Comparison of ENCODE assay signal across 11 cellular contexts in genomic region chr1:204419064-204419403, GRCh38. TPM values are rescaled to one million over a fixed set of nuclear protein-coding genes. Genes with fewer than 3 reads are reported as not detected.
A peak's percentile ranks its signal among the peaks of the same experiment; 100 is the strongest.
DNase-seq lines count a peak whose midpoint lies in the region; ATAC-seq and TF ChIP-seq lines count a peak whose summit lies in the region.
"Had no signal": no experiment of that assay in that cellular context is flagged by ENCODE, and none has a peak within 500 bp of the region (broad histone marks: within the 10 kb centered on the region; RNA-seq: fewer than 3 reads in every experiment).

No MANE protein-coding gene starts in this region.

- H3K4me3 ChIP-seq in Caco-2 (ENCODE audit: low read depth, low read length) = no peak overlapping the region
- no peak overlapping the region for H3K4me3 ChIP-seq in PC-3 (ENCODE audit: low read length)
- H3K4me3 ChIP-seq in fibroblast of lung (replicated peaks in 1 of 4; ENCODE audit: control extremely low read depth in 1 of 4, insufficient read depth in 1 of 4, low read depth in 3 of 4, low read length in 4 of 4) = no peak overlapping the region
- no peak overlapping the region for H3K4me3 ChIP-seq in rectal smooth muscle tissue (ENCODE audit: low read length)
- H3K4me3 ChIP-seq: tibial nerve had no signal

- no peaks in the 10 kb centered on the region for H3K27me3 Mint-ChIP-seq in Caco-2 (ENCODE audit: insufficient read depth, unreplicated experiment)

- peak overlapping the region; percentile 95 for H3K27ac ChIP-seq in PC-3 (ENCODE audit: low read length)
- peak overlapping the region; percentile 24 for H3K27ac ChIP-seq in fibroblast of lung (ENCODE audit: insufficient read depth, low read length)
- peak overlapping the region; percentile 52 for H3K27ac ChIP-seq in rectal smooth muscle tissue (ENCODE audit: low read depth, low read length)

- H3K4me2 ChIP-seq in PC-3 (ENCODE audit: low read length) = peak overlapping the region; percentile 86
- H3K4me2 ChIP-seq in fibroblast of lung (ENCODE audit: extremely low read depth, insufficient read depth, low read length) = peak overlapping the region; percentile 15

- no peaks in the 10 kb centered on the region; the same call in 1 of the 2 replicates for H3K36me3 ChIP-seq in Caco-2 (ENCODE audit: control insufficient read depth, insufficient read depth, low read length)
- peaks cover 6% of the 10 kb centered on the region for H3K36me3 ChIP-seq in PC-3 (ENCODE audit: low read depth, low read length)
- no peaks in the 10 kb centered on the region for H3K36me3 ChIP-seq in fibroblast of lung (ENCODE audit: control insufficient read depth, insufficient read depth, low read length)
- H3K36me3 ChIP-seq in rectal smooth muscle tissue (ENCODE audit: control insufficient read depth, insufficient read depth, low read length) = no peaks in the 10 kb centered on the region

- H3F3A ChIP-seq in PC-3 (ENCODE audit: low read length, unreplicated experiment) = peaks cover 14% of the 10 kb centered on the region

- H2AFZ ChIP-seq in PC-3 (ENCODE audit: low read length) = no peak overlapping the region
- H2AFZ ChIP-seq in fibroblast of lung (ENCODE audit: low read length) = no peak overlapping the region

- no peak overlapping the region for H3K4me3 Mint-ChIP-seq in Caco-2 (ENCODE audit: unreplicated experiment)

- H3K4me1 Mint-ChIP-seq in Caco-2 (ENCODE audit: low read depth, unreplicated experiment) = peaks cover 24% of the 10 kb centered on the region

- CTCF ChIA-PET in Caco-2 (lab: Charles Lee) = no interaction called here
- CTCF ChIA-PET in PC-3 (lab: Charles Lee) = no interaction called here

- H3K9ac ChIP-seq in PC-3 (ENCODE audit: low read length) (no peak overlapping the region), fibroblast of lung (ENCODE audit: insufficient read depth, low read length) (no peak overlapping the region), rectal smooth muscle tissue (ENCODE audit: low read length) (no peak overlapping the region)

- no peaks in the 10 kb centered on the region for H3K9me3 Mint-ChIP-seq in Caco-2 (ENCODE audit: unreplicated experiment)

- no peaks in the 10 kb centered on the region for H4K20me1 ChIP-seq in PC-3 (ENCODE audit: low read length)
- H4K20me1 ChIP-seq in fibroblast of lung (ENCODE audit: control insufficient read depth, extremely low read depth, insufficient read depth, low read length) = no peaks in the 10 kb centered on the region

- BruUV-seq in Caco-2 (replicated peaks; lab: Mats Ljungman, UMichigan) = no TSS peak
- BruUV-seq in PC-3 (replicated peaks; lab: Mats Ljungman, UMichigan) = no TSS peak

- H3K9me2 ChIP-seq in PC-3 (replicated peaks; ENCODE audit: low read length) = no peaks in the 10 kb centered on the region

- DNase-seq in Caco-2 (no peak), PC-3 (peak; percentile 79), fibroblast of lung (ENCODE audit: low read depth in 2 of 2) (peak in 1 of 2 donors; percentile 73), HT-29 (ENCODE audit: low spot score) (no peak)
- DNase-seq: activated CD4-positive, alpha-beta T cell treated with anti-CD3 and anti-CD28 coated beads, Interleukin-2, amount 50 U/mL, for 1 hour; NCI-H1092 treated with DMSO at 0.1 percent for 48 hours had no signal

- H3K4me1 ChIP-seq in Caco-2 = peaks cover 18% of the 10 kb centered on the region
- peaks cover 56% of the 10 kb centered on the region for H3K4me1 ChIP-seq in PC-3 (ENCODE audit: insufficient read depth, low read length)
- peaks cover 22% of the 10 kb centered on the region for H3K4me1 ChIP-seq in fibroblast of lung (ENCODE audit: control insufficient read depth, extremely low read depth, insufficient read depth, low read length)
- peaks cover 14% of the 10 kb centered on the region for H3K4me1 ChIP-seq in rectal smooth muscle tissue (ENCODE audit: control insufficient read depth, insufficient read depth, low read length)

- POLR2A ChIA-PET in Caco-2 (lab: Charles Lee) (no interaction called here), PC-3 (lab: Charles Lee; ENCODE audit: unreplicated experiment) (no interaction called here)

- no peaks in the 10 kb centered on the region for H3K27me3 ChIP-seq in Caco-2 (replicated peaks; ENCODE audit: control insufficient read depth, insufficient read depth, low read length)
- H3K27me3 ChIP-seq in PC-3 (ENCODE audit: low read length) = no peaks in the 10 kb centered on the region
- no peaks in the 10 kb centered on the region for H3K27me3 ChIP-seq in fibroblast of lung (ENCODE audit: control insufficient read depth, insufficient read depth, low read length)
- no peaks in the 10 kb centered on the region for H3K27me3 ChIP-seq in rectal smooth muscle tissue (ENCODE audit: control insufficient read depth, insufficient read depth, low read length)
- H3K27me3 ChIP-seq: tibial nerve had no signal

- TF ChIP-seq CTCF in Caco-2 (IDR thresholded peaks at IDR 0.05; ENCODE audit: insufficient read depth in 1 of 2, low read depth in 1 of 2, low read length in 1 of 2, severe bottlenecking in 1 of 2, unreplicated experiment in 1 of 2) = no peak
- no peak for TF ChIP-seq CTCF in PC-3 (conservative IDR thresholded peaks at IDR 0.05; ENCODE audit: low read depth, low read length)
- TF ChIP-seq CTCF in fibroblast of lung (conservative IDR thresholded peaks at IDR 0.05 in 1 of 2, IDR thresholded peaks at IDR 0.05 in 1 of 2; ENCODE audit: low read depth in 1 of 2, low read length in 2 of 2) = no peak

- H3K9me3 ChIP-seq in Caco-2 (no peaks in the 10 kb centered on the region), PC-3 (ENCODE audit: low read length) (no peaks in the 10 kb centered on the region), fibroblast of lung (ENCODE audit: control insufficient read depth, insufficient read depth, low read depth, low read length) (no peaks in the 10 kb centered on the region)
- H3K9me3 ChIP-seq: tibial nerve had no signal

- H3K36me3 Mint-ChIP-seq in Caco-2 (ENCODE audit: insufficient read depth, unreplicated experiment) = peaks cover 15% of the 10 kb centered on the region

- peak overlapping the region; percentile 1 for H3K27ac Mint-ChIP-seq in Caco-2 (ENCODE audit: unreplicated experiment)

- ATAC-seq in PC-3 (peak; percentile 1; the same call in 1 of the 2 replicates), HG03439 (IDR thresholded peaks at IDR 0.05; ENCODE audit: unreplicated experiment) (no peak), GM18502 (IDR thresholded peaks at IDR 0.05; ENCODE audit: poor library complexity, unreplicated experiment) (no peak), HG03095 (IDR thresholded peaks at IDR 0.05; ENCODE audit: unreplicated experiment) (no peak)

- H3K79me2 ChIP-seq in PC-3 (ENCODE audit: low read length) = peaks cover 7% of the 10 kb centered on the region
- no peaks in the 10 kb centered on the region for H3K79me2 ChIP-seq in fibroblast of lung (ENCODE audit: control insufficient read depth, insufficient read depth, low read length)

- intact Hi-C loops in Caco-2 (cut with micrococcal nuclease; ENCODE audit: unreplicated experiment) (no loop called here), PC-3 (cut with micrococcal nuclease) (no loop called here)

RNA-seq across cellular contexts. Expression of gene PPP1R15B, which starts 7.4 kb away (rescaled TPM):
- 46.3 and 48.4 TPM in 2 replicates for total RNA-seq in Caco-2 (2022)
- total RNA-seq in PC-3 (2014; rRNA removed) = 50.7 and 57.5 TPM in 2 replicates
- total RNA-seq in fibroblast of lung = 26.7 and 27.7 TPM in 2 replicates
- 22.4 and 26.3 TPM in 2 replicates for polyA plus RNA-seq in fibroblast of lung
- 12.7 and 13.6 TPM in 2 replicates for polyA plus RNA-seq in fibroblast of lung (2012)
- 20.3 and 26.8 TPM in 2 replicates for polyA minus RNA-seq in fibroblast of lung (ENCODE audit: low replicate concordance)
- 32.6 and 40.7 TPM in 2 replicates for total RNA-seq in HT-29 (2014; rRNA removed; shearing (Covaris generic))

RNA-seq across cellular contexts. Expression of gene PLEKHA6, which starts 59.3 kb away (rescaled TPM):
- total RNA-seq in Caco-2 (2022) (18.8 and 21.8 TPM in 2 replicates), PC-3 (2014; rRNA removed) (53.8 and 64.3 TPM in 2 replicates), fibroblast of lung (1.5 and 3.8 TPM in 2 replicates)
- polyA plus RNA-seq in fibroblast of lung = 1.6 and 4.3 TPM in 2 replicates
- polyA plus RNA-seq in fibroblast of lung (2012) = 2.8 and 6.7 TPM in 2 replicates
- 4.9 and 14.1 TPM in 2 replicates for polyA minus RNA-seq in fibroblast of lung (ENCODE audit: low replicate concordance)
- 76.7 and 88.6 TPM in 2 replicates for total RNA-seq in HT-29 (2014; rRNA removed; shearing (Covaris generic))

Comparison
In these comparisons a context has a peak if more than half of its experiments do, and no peak if none do; other contexts are left out.
1. H3K27ac ChIP-seq: peak in every context shown above with its lines; median percentile 95 in PC-3; 52 in rectal smooth muscle tissue; 24 in fibroblast of lung.